8 cellular contexts compared by ENCODE assay signal in genomic region chr7:76260171-76260703, GRCh38. TPM values are rescaled to one million over a fixed set of nuclear protein-coding genes. Genes with fewer than 3 reads are reported as not detected.
DNase-seq lines count a peak whose midpoint lies in the region; ATAC-seq and TF ChIP-seq lines count a peak whose summit lies in the region.

No MANE protein-coding gene starts in this region.

- H3K36me3 ChIP-seq in psoas muscle (ENCODE audit: insufficient read depth in 1 of 2, low read depth in 1 of 2) = no peaks in the 10 kb centered on the region
- H3K36me3 ChIP-seq in tibial nerve = no peaks in the 10 kb centered on the region

- no peaks in the 10 kb centered on the region for H3K9me3 Mint-ChIP-seq in effector memory CD8-positive, alpha-beta T cell

- TF ChIP-seq POLR2A in tibial nerve (IDR thresholded peaks at IDR 0.05) = no peak

- no peak for TF ChIP-seq EP300 in tibial nerve (IDR thresholded peaks at IDR 0.05)

- H3K27ac Mint-ChIP-seq in effector memory CD8-positive, alpha-beta T cell = no peak overlapping the region

- H3K27me3 ChIP-seq in psoas muscle (ENCODE audit: insufficient read depth in 3 of 3, low read length in 2 of 3) (peaks cover 0 to 33% (median 14%) of the 10 kb centered on the region in 3 donors), tibial nerve (peaks cover 0 to 55% of the 10 kb centered on the region in 2 donors)

- peak; percentile 69 for ATAC-seq in effector memory CD8-positive, alpha-beta T cell (replicated peaks)
- peak; percentile 36 to 67 (median 50) for ATAC-seq in psoas muscle
- ATAC-seq in GM18867 (IDR thresholded peaks at IDR 0.05; ENCODE audit: unreplicated experiment) = no peak

- H3K4me3 ChIP-seq in psoas muscle (peak overlapping the region; percentile 53), tibial nerve (peak overlapping the region in 2 of 4 donors; percentile 27 to 40)

- TF ChIP-seq CTCF in psoas muscle (IDR thresholded peaks at IDR 0.05) (no peak), tibial nerve (IDR thresholded peaks at IDR 0.05) (no peak)

- H3K27ac ChIP-seq in psoas muscle = no peak overlapping the region
- no peak overlapping the region for H3K27ac ChIP-seq in tibial nerve

- H3K36me3 Mint-ChIP-seq in effector memory CD8-positive, alpha-beta T cell (ENCODE audit: insufficient read depth) = peaks cover 3% of the 10 kb centered on the region

- peaks cover 0 to 3% of the 10 kb centered on the region in 2 donors for H3K4me1 Mint-ChIP-seq in effector memory CD8-positive, alpha-beta T cell (ENCODE audit: low read depth in 2 of 2)

- H3K9me3 ChIP-seq in psoas muscle = no peaks in the 10 kb centered on the region
- peaks cover 0 to 3% (median 0%) of the 10 kb centered on the region in 4 donors for H3K9me3 ChIP-seq in tibial nerve

- intact Hi-C loops in psoas muscle (cut with DNase I) = loop anchor here in 1 of 2 donors (5.0 kb wide), 1 partner anchor 83 kb away; no protein-coding TSS in a partner anchor

- H3K27me3 Mint-ChIP-seq in effector memory CD8-positive, alpha-beta T cell = peaks cover 42 to 78% of the 10 kb centered on the region in 2 donors

- DNase-seq in AG08396 (ENCODE audit: low spot score) (peak; percentile 73), HuH-7 (ENCODE audit: low spot score) (peak; percentile 82), psoas muscle (no peak), NCI-H446 (lab: John Stamatoyannopoulos, UW) (no peak), tibial nerve (ENCODE audit: low spot score in 2 of 2) (no peak)
- DNase-seq in activated CD4-positive, alpha-beta T cell treated with anti-CD3 and anti-CD28 coated beads for 24 hours (ENCODE audit: low read depth in 2 of 2) = peak; percentile 14 to 32
- peak in 2 of 3 experiments; percentile 15 to 24 for DNase-seq in effector memory CD8-positive, alpha-beta T cell

- WGBS in psoas muscle, 3 donors = 1 to 5% (median 3%) methylated on average over 11 to 28 of the region's 28 CpGs
- WGBS in tibial nerve, 2 donors = 3 to 5% methylated on average over 17 to 23 of the region's 28 CpGs

- H3K4me1 ChIP-seq in psoas muscle (peaks cover 3% of the 10 kb centered on the region), tibial nerve (peaks cover 0 to 11% (median 7%) of the 10 kb centered on the region in 4 donors)

- peak overlapping the region; percentile 40 to 67 for H3K4me3 Mint-ChIP-seq in effector memory CD8-positive, alpha-beta T cell

RNA-seq across cellular contexts. Expression of gene HSPB1, which starts 42.2 kb away (rescaled TPM):
- total RNA-seq in psoas muscle (1,000 to 10,000 TPM; 2,972 to 5,803 (median 5,243) TPM), tibial nerve (100 to 1,000 TPM; 272 to 385 (median 324) TPM)
- polyA plus RNA-seq in psoas muscle = 1,000 to 10,000 TPM; 1,312 to 4,364 (median 1,775) TPM

RNA-seq across cellular contexts. Expression of gene SRRM3, which starts 58.5 kb away (rescaled TPM):
- total RNA-seq in psoas muscle (1 to 10 TPM in 2 of 4 donors, under 1 TPM in 2; 0.66 to 1.9 (median 1.1) TPM), tibial nerve (1 to 10 TPM in 3 of 4 donors, under 1 TPM in 1; 0.22 to 3.1 (median 2.4) TPM)
- polyA plus RNA-seq in psoas muscle = 1 to 10 TPM in 1 of 3 donors, under 1 TPM in 2; 0.48 to 5.4 (median 0.49) TPM

Comparison
In these comparisons a context has a peak if more than half of its experiments do, and no peak if none do; other contexts are left out.
1. DNase-seq: peak in AG08396 (single experiment), HuH-7 (single experiment), activated CD4-positive, alpha-beta T cell treated with anti-CD3 and anti-CD28 coated beads for 24 hours (2 of 2) and effector memory CD8-positive, alpha-beta T cell (2 of 3); none in psoas muscle (0 of 2), NCI-H446 (0 of 2) and tibial nerve (0 of 2).
2. RNA of gene HSPB1, which starts 42.2 kb away (total RNA-seq): 2,972 to 5,803 TPM in psoas muscle; 272 to 385 TPM in tibial nerve; every median in the first group is over 4 times any median in the second.